In the genomic region with DNA sequence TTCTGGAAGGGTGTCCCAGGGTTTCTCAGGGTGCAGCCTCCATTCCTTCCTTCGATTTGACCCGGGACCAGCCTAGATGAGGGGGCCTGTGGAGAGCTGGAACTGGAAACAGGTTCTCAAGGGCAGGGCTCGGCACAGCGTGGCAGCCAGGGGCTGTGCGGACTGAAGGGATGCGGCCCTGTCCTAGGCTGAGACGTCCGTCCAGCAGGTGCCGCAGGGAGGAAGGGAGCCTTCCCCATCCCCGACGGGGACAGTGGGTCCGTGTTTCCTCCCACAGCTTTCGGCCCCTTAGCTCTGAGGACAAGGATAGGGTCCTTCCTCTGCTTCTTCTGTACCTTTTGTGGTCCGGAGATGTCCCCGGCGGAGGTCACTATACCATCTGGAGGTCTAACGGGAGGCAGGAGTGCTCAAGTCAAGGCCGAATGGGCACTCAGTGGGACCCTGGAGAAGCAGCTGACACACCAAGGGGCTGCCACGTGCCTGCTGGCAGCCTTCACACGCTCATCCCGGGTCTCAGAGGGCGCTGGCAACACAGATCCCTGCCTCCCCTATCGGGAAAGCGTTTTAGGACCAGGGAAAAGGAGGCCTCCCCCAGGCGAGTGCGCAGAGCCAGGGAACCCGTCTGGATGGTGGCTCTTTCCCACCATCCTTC, we compare ENCODE assay signal across 8 cellular contexts. TPM values are rescaled to one million over a fixed set of nuclear protein-coding genes. Genes with fewer than 3 reads are reported as not detected.
A peak's percentile ranks its signal among the peaks of the same experiment; 100 is the strongest.
DNase-seq lines count a peak whose midpoint lies in the region; ATAC-seq and TF ChIP-seq lines count a peak whose summit lies in the region.

No MANE protein-coding gene starts in this region.

- H3K56ac ChIP-seq in H9 (ENCODE audit: insufficient read length, low read depth, low read length): no peak overlapping the region

- peak overlapping the region; percentile 21 to 88 (median 83); a peak in 21 of 22 replicates for H3K27ac ChIP-seq in BLaER1 treated with 17β-estradiol and CSF1 and Interleukin-3, amounts not matched to agents 10 nM and 100 nM
- H3K27ac ChIP-seq in H9 (ENCODE audit: insufficient read length, low read depth, low read length) (no peak overlapping the region), urinary bladder (ENCODE audit: low read depth) (peak overlapping the region; percentile 30)

- no peak overlapping the region for H2AK5ac ChIP-seq in H9 (ENCODE audit: insufficient read length, low read length)

- no peak overlapping the region for H2BK12ac ChIP-seq in H9 (ENCODE audit: insufficient read length, low read depth, low read length)

- no peaks in the 10 kb centered on the region for H3K9me3 Mint-ChIP-seq in H9

- H3K4ac ChIP-seq in H9 (ENCODE audit: low read depth, low read length): no peak overlapping the region

- peaks cover 60 to 67% (median 64%) of the 10 kb centered on the region in 10 experiments for H3K4me1 ChIP-seq in BLaER1 treated with 17β-estradiol and CSF1 and Interleukin-3, amounts not matched to agents 10 nM and 100 nM
- H3K4me1 ChIP-seq in H9 (ENCODE audit: insufficient read depth, low read length) (peaks cover 6% of the 10 kb centered on the region; the same call in 1 of the 2 replicates), mucosa of descending colon (ENCODE audit: low read depth) (peaks cover 24% of the 10 kb centered on the region), urinary bladder (ENCODE audit: insufficient read depth) (no peaks in the 10 kb centered on the region)

- no peaks in the 10 kb centered on the region for H3K9me3 ChIP-seq in BLaER1 treated with 17β-estradiol and CSF1 and Interleukin-3, amounts not matched to agents 10 nM and 100 nM (replicated peaks in 1 of 11)
- H3K9me3 ChIP-seq in H9 (ENCODE audit: control insufficient read depth, low read depth, low read length) (no peaks in the 10 kb centered on the region), mucosa of descending colon (no peaks in the 10 kb centered on the region)

- H3K4me1 Mint-ChIP-seq in H9: peaks cover 45 to 60% of the 10 kb centered on the region in 2 experiments

- ATAC-seq in mucosa of descending colon: peak; percentile 65
- ATAC-seq in GM19351 (IDR thresholded peaks at IDR 0.05; ENCODE audit: unreplicated experiment): no peak
- no peak for ATAC-seq in HG02884 (IDR thresholded peaks at IDR 0.05; ENCODE audit: unreplicated experiment)

- H2BK20ac ChIP-seq in H9 (ENCODE audit: low read depth, low read length, poor library complexity, severe bottlenecking): no peak overlapping the region

- peak overlapping the region in 2 of 3 experiments; percentile 74 to 95; a peak in 4 of 7 replicates for H3K27ac Mint-ChIP-seq in H9

- no peak for TF ChIP-seq CTCF in H9 (conservative IDR thresholded peaks at IDR 0.05)
- peak; percentile 39 for TF ChIP-seq CTCF in choroid plexus epithelial cell (conservative IDR thresholded peaks at IDR 0.05; ENCODE audit: low read depth, low read length)
- no peak for TF ChIP-seq CTCF in mucosa of descending colon (IDR thresholded peaks at IDR 0.05)

- no peaks in the 10 kb centered on the region for H3K79me1 ChIP-seq in H9 (ENCODE audit: insufficient read depth, low read depth, low read length, poor library complexity, severe bottlenecking)

- no peaks in the 10 kb centered on the region; a peak in 1 of 22 replicates for H4K20me1 ChIP-seq in BLaER1 treated with 17β-estradiol and CSF1 and Interleukin-3, amounts not matched to agents 10 nM and 100 nM
- no peaks in the 10 kb centered on the region for H4K20me1 ChIP-seq in H9 (ENCODE audit: control insufficient read depth, insufficient read depth, insufficient read length)

- H3K36me3 ChIP-seq in BLaER1 treated with 17β-estradiol and CSF1 and Interleukin-3, amounts not matched to agents 10 nM and 100 nM: peaks cover 0 to 22% (median 4%) of the 10 kb centered on the region in 11 experiments; a peak in 17 of 22 replicates
- H3K36me3 ChIP-seq in mucosa of descending colon (ENCODE audit: low read depth) (no peaks in the 10 kb centered on the region), urinary bladder (ENCODE audit: insufficient read depth) (peaks cover 8% of the 10 kb centered on the region)

- H3K4me2 ChIP-seq in BLaER1 treated with 17β-estradiol and CSF1 and Interleukin-3, amounts not matched to agents 10 nM and 100 nM: peak overlapping the region; percentile 87 to 99 (median 97)
- H3K4me2 ChIP-seq in H9 (ENCODE audit: insufficient read depth, insufficient read length, low read length): peak overlapping the region; percentile 14

- H4K91ac ChIP-seq in H9 (ENCODE audit: insufficient read length, low read depth, low read length): no peak overlapping the region

- no peaks in the 10 kb centered on the region for H3K27me3 ChIP-seq in BLaER1 treated with 17β-estradiol and CSF1 and Interleukin-3, amounts not matched to agents 10 nM and 100 nM
- no peaks in the 10 kb centered on the region for H3K27me3 ChIP-seq in H9 (ENCODE audit: insufficient read depth, low read length)

- H4K5ac ChIP-seq in H9 (ENCODE audit: insufficient read length, low read depth, low read length): no peak overlapping the region

- H3K36me3 Mint-ChIP-seq in H9 (ENCODE audit: insufficient read depth in 1 of 3, low read depth in 3 of 3): peaks cover 3 to 4% (median 4%) of the 10 kb centered on the region in 3 experiments; a peak in 5 of 7 replicates

- H3K79me2 ChIP-seq in H9 (ENCODE audit: insufficient read depth, low read length): no peaks in the 10 kb centered on the region

- H3K27me3 Mint-ChIP-seq in H9 (ENCODE audit: low read depth): no peaks in the 10 kb centered on the region

- no peak overlapping the region for H3K14ac ChIP-seq in H9 (ENCODE audit: insufficient read depth, low read length)

- H4K8ac ChIP-seq in H9 (replicated peaks; ENCODE audit: insufficient read length, low read depth, low read length): no peak overlapping the region

- no peak overlapping the region for H3T11ph ChIP-seq in H9 (ENCODE audit: low read length)

- no peak overlapping the region for H3K23ac ChIP-seq in H9 (ENCODE audit: insufficient read length, low read depth, low read length)

- H3K9ac ChIP-seq in BLaER1 treated with 17β-estradiol and CSF1 and Interleukin-3, amounts not matched to agents 10 nM and 100 nM: peak overlapping the region; percentile 61 to 81 (median 73)
- no peak overlapping the region for H3K9ac ChIP-seq in H9 (ENCODE audit: extremely low read depth, insufficient read length, low read length)

- peak overlapping the region; percentile 61 to 70; a peak in 4 of 5 replicates for H3K4me3 Mint-ChIP-seq in H9

- no peak overlapping the region for H3K18ac ChIP-seq in H9 (ENCODE audit: insufficient read length, low read depth, low read length)

- WGBS in H9 (ENCODE audit: extremely low coverage, insufficient read length, low lambda C conversion rate): no CpG with 5 or more reads among the region's 27 CpGs
- WGBS in urinary bladder: 33% methylated on average over 27 of the region's 27 CpGs

- no peak overlapping the region for H2BK15ac ChIP-seq in H9 (ENCODE audit: low read depth, low read length)

- no peak overlapping the region for H2BK120ac ChIP-seq in H9 (ENCODE audit: low read depth, low read length, poor library complexity, severe bottlenecking)

- peak overlapping the region; percentile 46 to 64 (median 54) for H3K4me3 ChIP-seq in BLaER1 treated with 17β-estradiol and CSF1 and Interleukin-3, amounts not matched to agents 10 nM and 100 nM
- peak overlapping the region; percentile 41 for H3K4me3 ChIP-seq in choroid plexus epithelial cell (ENCODE audit: low read depth, low read length)
- H3K4me3 ChIP-seq in mucosa of descending colon: peak overlapping the region; percentile 7
- H3K4me3 ChIP-seq in urinary bladder (ENCODE audit: low read depth, low read length): peak overlapping the region; percentile 17

- no peak overlapping the region for H2AFZ ChIP-seq in H9 (ENCODE audit: low read length)

- H2BK5ac ChIP-seq in H9 (ENCODE audit: insufficient read length, low read length): no peak overlapping the region

- DNase-seq in H9 (peak; percentile 61), SK-N-DZ (ENCODE audit: low spot score) (peak; percentile 40), choroid plexus epithelial cell (ENCODE audit: low read depth) (no peak), mucosa of descending colon (peak; percentile 69 to 80 (median 79))

- intact Hi-C loops in mucosa of descending colon (cut with DNase I, micrococcal nuclease): loop anchor here in 1 of 2 donors (5.0 kb wide), 1 partner anchor 157 kb away; the partner anchor contains the start of gene FNBP1

- H3K23me2 ChIP-seq in H9 (ENCODE audit: insufficient read length, low read depth, low read length, poor library complexity, severe bottlenecking): no peaks in the 10 kb centered on the region

RNA-seq across cellular contexts. Expression of gene USP20, which starts 49.9 kb away (rescaled TPM):
- total RNA-seq in H9 (2021) (17.3 and 20.9 TPM in 2 replicates), mucosa of descending colon (10 to 100 TPM; 20.2 to 32.3 (median 22.9) TPM), urinary bladder (7.7 TPM)
- 12.4 and 23.8 TPM in 2 replicates for polyA plus RNA-seq in SK-N-DZ (2014; cell fraction: cytosol; rRNA removed)
- 72.5 and 99.4 TPM in 2 replicates for polyA plus RNA-seq in SK-N-DZ (2014; cell fraction: nucleus; rRNA removed)
- 38.7 TPM for polyA plus RNA-seq in urinary bladder

RNA-seq across cellular contexts. Expression of gene C9orf78, which starts 50.1 kb away (rescaled TPM):
- total RNA-seq in H9 (2021) (37.5 and 43.6 TPM in 2 replicates), mucosa of descending colon (10 to 100 TPM; 35.1 to 47.5 (median 37.3) TPM), urinary bladder (27.0 TPM)
- polyA plus RNA-seq in SK-N-DZ (2014; cell fraction: cytosol; rRNA removed): 102 and 127 TPM in 2 replicates
- polyA plus RNA-seq in SK-N-DZ (2014; cell fraction: nucleus; rRNA removed): 16.2 and 22.4 TPM in 2 replicates
- 99.8 TPM for polyA plus RNA-seq in urinary bladder
